Comparison of ENCODE assay signal across 1 cellular context in the genomic region with DNA sequence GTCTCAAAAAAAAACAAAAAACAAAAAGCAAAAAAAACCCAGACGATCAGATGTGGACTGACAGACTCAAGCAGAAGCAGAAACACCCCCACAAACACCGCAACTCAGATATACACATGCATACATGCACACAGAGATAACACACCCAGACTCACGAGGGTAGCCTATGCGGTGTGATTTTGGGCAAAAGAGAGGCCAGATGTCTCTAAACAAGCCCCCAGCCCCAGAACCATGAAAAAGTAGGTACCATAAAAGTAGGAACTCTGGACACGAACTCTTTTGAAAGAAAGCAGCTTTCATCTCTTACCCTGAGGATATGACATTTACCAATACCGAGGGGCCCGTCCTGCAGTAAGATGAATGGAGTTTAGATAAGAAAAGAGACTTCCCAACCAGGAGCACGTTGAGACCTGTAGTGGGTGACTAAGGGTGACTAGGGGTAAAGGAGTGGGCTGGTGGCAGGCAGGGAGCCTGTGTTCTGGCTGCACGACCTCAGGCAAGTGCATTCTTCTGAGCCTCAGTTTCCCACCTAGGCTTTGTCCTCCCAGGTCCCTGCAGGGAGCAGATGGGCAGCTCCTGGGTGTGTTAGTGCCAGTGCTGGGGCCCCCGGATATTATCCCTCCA.
TF ChIP-seq lines count a peak whose summit lies in the region.

No MANE protein-coding gene starts in this region.

TF ChIP-seq in K562, 482 proteins besides CTCF, POLR2A, EP300 and RAD21 (continued from another document and continues in another):
- TF ChIP-seq, protein P1, sequence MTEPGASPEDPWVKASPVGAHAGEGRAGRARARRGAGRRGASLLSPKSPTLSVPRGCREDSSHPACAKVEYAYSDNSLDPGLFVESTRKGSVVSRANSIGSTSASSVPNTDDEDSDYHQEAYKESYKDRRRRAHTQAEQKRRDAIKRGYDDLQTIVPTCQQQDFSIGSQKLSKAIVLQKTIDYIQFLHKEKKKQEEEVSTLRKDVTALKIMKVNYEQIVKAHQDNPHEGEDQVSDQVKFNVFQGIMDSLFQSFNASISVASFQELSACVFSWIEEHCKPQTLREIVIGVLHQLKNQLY (CRISPR knock-in tag; conservative IDR thresholded peaks at IDR 0.05): no peak
- TF ChIP-seq KLF1 (tag; IDR thresholded peaks at IDR 0.05) (no peak), MEIS2 (IDR thresholded peaks at IDR 0.05; ENCODE audit: partially characterized antibody) (peak; percentile 6), CBX1 (IDR thresholded peaks at IDR 0.05; ENCODE audit: low read depth) (no peak), MAFK (IDR thresholded peaks at IDR 0.05; ENCODE audit: low read length) (no peak), THRAP3 (IDR thresholded peaks at IDR 0.05; ENCODE audit: borderline replicate concordance) (no peak), SREBF2 (CRISPR knock-in tag; IDR thresholded peaks at IDR 0.05) (no peak), NCOA4 (IDR thresholded peaks at IDR 0.05; ENCODE audit: partially characterized antibody) (no peak), CBFA2T3 (IDR thresholded peaks at IDR 0.05) (peak; percentile 93), C11orf30 (IDR thresholded peaks at IDR 0.05; ENCODE audit: low read depth) (no peak), ETV5 (CRISPR knock-in tag; IDR thresholded peaks at IDR 0.05; ENCODE audit: low read depth) (no peak), ZNF347 (CRISPR knock-in tag; IDR thresholded peaks at IDR 0.05; ENCODE audit: low read depth) (no peak), MEF2A (IDR thresholded peaks at IDR 0.05; ENCODE audit: control insufficient read depth, low read depth, low read length) (no peak), OTX1 (CRISPR knock-in tag; IDR thresholded peaks at IDR 0.05) (no peak), EHMT2 (IDR thresholded peaks at IDR 0.05) (no peak), FOS (IDR thresholded peaks at IDR 0.05; ENCODE audit: extremely low read depth, insufficient read length) (no peak)
- TF ChIP-seq, protein P2, sequence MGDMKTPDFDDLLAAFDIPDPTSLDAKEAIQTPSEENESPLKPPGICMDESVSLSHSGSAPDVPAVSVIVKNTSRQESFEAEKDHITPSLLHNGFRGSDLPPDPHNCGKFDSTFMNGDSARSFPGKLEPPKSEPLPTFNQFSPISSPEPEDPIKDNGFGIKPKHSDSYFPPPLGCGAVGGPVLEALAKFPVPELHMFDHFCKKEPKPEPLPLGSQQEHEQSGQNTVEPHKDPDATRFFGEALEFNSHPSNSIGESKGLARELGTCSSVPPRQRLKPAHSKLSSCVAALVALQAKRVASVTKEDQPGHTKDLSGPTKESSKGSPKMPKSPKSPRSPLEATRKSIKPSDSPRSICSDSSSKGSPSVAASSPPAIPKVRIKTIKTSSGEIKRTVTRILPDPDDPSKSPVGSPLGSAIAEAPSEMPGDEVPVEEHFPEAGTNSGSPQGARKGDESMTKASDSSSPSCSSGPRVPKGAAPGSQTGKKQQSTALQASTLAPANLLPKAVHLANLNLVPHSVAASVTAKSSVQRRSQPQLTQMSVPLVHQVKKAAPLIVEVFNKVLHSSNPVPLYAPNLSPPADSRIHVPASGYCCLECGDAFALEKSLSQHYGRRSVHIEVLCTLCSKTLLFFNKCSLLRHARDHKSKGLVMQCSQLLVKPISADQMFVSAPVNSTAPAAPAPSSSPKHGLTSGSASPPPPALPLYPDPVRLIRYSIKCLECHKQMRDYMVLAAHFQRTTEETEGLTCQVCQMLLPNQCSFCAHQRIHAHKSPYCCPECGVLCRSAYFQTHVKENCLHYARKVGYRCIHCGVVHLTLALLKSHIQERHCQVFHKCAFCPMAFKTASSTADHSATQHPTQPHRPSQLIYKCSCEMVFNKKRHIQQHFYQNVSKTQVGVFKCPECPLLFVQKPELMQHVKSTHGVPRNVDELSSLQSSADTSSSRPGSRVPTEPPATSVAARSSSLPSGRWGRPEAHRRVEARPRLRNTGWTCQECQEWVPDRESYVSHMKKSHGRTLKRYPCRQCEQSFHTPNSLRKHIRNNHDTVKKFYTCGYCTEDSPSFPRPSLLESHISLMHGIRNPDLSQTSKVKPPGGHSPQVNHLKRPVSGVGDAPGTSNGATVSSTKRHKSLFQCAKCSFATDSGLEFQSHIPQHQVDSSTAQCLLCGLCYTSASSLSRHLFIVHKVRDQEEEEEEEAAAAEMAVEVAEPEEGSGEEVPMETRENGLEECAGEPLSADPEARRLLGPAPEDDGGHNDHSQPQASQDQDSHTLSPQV (IDR thresholded peaks at IDR 0.05): no peak
- TF ChIP-seq, protein P3, sequence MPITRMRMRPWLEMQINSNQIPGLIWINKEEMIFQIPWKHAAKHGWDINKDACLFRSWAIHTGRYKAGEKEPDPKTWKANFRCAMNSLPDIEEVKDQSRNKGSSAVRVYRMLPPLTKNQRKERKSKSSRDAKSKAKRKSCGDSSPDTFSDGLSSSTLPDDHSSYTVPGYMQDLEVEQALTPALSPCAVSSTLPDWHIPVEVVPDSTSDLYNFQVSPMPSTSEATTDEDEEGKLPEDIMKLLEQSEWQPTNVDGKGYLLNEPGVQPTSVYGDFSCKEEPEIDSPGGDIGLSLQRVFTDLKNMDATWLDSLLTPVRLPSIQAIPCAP (CRISPR knock-in tag; IDR thresholded peaks at IDR 0.05; ENCODE audit: borderline replicate concordance): no peak
- TF ChIP-seq, protein P4, sequence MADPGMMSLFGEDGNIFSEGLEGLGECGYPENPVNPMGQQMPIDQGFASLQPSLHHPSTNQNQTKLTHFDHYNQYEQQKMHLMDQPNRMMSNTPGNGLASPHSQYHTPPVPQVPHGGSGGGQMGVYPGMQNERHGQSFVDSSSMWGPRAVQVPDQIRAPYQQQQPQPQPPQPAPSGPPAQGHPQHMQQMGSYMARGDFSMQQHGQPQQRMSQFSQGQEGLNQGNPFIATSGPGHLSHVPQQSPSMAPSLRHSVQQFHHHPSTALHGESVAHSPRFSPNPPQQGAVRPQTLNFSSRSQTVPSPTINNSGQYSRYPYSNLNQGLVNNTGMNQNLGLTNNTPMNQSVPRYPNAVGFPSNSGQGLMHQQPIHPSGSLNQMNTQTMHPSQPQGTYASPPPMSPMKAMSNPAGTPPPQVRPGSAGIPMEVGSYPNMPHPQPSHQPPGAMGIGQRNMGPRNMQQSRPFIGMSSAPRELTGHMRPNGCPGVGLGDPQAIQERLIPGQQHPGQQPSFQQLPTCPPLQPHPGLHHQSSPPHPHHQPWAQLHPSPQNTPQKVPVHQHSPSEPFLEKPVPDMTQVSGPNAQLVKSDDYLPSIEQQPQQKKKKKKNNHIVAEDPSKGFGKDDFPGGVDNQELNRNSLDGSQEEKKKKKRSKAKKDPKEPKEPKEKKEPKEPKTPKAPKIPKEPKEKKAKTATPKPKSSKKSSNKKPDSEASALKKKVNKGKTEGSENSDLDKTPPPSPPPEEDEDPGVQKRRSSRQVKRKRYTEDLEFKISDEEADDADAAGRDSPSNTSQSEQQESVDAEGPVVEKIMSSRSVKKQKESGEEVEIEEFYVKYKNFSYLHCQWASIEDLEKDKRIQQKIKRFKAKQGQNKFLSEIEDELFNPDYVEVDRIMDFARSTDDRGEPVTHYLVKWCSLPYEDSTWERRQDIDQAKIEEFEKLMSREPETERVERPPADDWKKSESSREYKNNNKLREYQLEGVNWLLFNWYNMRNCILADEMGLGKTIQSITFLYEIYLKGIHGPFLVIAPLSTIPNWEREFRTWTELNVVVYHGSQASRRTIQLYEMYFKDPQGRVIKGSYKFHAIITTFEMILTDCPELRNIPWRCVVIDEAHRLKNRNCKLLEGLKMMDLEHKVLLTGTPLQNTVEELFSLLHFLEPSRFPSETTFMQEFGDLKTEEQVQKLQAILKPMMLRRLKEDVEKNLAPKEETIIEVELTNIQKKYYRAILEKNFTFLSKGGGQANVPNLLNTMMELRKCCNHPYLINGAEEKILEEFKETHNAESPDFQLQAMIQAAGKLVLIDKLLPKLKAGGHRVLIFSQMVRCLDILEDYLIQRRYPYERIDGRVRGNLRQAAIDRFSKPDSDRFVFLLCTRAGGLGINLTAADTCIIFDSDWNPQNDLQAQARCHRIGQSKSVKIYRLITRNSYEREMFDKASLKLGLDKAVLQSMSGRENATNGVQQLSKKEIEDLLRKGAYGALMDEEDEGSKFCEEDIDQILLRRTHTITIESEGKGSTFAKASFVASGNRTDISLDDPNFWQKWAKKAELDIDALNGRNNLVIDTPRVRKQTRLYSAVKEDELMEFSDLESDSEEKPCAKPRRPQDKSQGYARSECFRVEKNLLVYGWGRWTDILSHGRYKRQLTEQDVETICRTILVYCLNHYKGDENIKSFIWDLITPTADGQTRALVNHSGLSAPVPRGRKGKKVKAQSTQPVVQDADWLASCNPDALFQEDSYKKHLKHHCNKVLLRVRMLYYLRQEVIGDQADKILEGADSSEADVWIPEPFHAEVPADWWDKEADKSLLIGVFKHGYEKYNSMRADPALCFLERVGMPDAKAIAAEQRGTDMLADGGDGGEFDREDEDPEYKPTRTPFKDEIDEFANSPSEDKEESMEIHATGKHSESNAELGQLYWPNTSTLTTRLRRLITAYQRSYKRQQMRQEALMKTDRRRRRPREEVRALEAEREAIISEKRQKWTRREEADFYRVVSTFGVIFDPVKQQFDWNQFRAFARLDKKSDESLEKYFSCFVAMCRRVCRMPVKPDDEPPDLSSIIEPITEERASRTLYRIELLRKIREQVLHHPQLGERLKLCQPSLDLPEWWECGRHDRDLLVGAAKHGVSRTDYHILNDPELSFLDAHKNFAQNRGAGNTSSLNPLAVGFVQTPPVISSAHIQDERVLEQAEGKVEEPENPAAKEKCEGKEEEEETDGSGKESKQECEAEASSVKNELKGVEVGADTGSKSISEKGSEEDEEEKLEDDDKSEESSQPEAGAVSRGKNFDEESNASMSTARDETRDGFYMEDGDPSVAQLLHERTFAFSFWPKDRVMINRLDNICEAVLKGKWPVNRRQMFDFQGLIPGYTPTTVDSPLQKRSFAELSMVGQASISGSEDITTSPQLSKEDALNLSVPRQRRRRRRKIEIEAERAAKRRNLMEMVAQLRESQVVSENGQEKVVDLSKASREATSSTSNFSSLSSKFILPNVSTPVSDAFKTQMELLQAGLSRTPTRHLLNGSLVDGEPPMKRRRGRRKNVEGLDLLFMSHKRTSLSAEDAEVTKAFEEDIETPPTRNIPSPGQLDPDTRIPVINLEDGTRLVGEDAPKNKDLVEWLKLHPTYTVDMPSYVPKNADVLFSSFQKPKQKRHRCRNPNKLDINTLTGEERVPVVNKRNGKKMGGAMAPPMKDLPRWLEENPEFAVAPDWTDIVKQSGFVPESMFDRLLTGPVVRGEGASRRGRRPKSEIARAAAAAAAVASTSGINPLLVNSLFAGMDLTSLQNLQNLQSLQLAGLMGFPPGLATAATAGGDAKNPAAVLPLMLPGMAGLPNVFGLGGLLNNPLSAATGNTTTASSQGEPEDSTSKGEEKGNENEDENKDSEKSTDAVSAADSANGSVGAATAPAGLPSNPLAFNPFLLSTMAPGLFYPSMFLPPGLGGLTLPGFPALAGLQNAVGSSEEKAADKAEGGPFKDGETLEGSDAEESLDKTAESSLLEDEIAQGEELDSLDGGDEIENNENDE (IDR thresholded peaks at IDR 0.05; ENCODE audit: low read depth, low read length): no peak
- TF ChIP-seq, protein P5, sequence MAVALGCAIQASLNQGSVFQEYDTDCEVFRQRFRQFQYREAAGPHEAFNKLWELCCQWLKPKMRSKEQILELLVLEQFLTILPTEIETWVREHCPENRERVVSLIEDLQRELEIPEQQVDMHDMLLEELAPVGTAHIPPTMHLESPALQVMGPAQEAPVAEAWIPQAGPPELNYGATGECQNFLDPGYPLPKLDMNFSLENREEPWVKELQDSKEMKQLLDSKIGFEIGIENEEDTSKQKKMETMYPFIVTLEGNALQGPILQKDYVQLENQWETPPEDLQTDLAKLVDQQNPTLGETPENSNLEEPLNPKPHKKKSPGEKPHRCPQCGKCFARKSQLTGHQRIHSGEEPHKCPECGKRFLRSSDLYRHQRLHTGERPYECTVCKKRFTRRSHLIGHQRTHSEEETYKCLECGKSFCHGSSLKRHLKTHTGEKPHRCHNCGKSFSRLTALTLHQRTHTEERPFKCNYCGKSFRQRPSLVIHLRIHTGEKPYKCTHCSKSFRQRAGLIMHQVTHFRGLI (CRISPR knock-in tag; IDR thresholded peaks at IDR 0.05): no peak
- TF ChIP-seq, protein P6, sequence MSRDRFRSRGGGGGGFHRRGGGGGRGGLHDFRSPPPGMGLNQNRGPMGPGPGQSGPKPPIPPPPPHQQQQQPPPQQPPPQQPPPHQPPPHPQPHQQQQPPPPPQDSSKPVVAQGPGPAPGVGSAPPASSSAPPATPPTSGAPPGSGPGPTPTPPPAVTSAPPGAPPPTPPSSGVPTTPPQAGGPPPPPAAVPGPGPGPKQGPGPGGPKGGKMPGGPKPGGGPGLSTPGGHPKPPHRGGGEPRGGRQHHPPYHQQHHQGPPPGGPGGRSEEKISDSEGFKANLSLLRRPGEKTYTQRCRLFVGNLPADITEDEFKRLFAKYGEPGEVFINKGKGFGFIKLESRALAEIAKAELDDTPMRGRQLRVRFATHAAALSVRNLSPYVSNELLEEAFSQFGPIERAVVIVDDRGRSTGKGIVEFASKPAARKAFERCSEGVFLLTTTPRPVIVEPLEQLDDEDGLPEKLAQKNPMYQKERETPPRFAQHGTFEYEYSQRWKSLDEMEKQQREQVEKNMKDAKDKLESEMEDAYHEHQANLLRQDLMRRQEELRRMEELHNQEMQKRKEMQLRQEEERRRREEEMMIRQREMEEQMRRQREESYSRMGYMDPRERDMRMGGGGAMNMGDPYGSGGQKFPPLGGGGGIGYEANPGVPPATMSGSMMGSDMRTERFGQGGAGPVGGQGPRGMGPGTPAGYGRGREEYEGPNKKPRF (IDR thresholded peaks at IDR 0.05; ENCODE audit: low read depth, low read length): no peak
- TF ChIP-seq, protein P7, sequence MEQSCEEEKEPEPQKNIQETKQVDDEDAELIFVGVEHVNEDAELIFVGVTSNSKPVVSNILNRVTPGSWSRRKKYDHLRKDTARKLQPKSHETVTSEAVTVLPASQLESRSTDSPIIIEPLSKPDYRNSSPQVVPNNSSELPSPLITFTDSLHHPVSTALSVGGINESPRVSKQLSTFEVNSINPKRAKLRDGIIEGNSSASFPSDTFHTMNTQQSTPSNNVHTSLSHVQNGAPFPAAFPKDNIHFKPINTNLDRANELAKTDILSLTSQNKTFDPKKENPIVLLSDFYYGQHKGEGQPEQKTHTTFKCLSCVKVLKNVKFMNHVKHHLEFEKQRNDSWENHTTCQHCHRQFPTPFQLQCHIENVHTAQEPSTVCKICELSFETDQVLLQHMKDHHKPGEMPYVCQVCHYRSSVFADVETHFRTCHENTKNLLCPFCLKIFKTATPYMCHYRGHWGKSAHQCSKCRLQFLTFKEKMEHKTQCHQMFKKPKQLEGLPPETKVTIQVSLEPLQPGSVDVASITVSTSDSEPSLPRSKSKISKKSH (CRISPR knock-in tag; IDR thresholded peaks at IDR 0.05): no peak
- TF ChIP-seq, protein P8, sequence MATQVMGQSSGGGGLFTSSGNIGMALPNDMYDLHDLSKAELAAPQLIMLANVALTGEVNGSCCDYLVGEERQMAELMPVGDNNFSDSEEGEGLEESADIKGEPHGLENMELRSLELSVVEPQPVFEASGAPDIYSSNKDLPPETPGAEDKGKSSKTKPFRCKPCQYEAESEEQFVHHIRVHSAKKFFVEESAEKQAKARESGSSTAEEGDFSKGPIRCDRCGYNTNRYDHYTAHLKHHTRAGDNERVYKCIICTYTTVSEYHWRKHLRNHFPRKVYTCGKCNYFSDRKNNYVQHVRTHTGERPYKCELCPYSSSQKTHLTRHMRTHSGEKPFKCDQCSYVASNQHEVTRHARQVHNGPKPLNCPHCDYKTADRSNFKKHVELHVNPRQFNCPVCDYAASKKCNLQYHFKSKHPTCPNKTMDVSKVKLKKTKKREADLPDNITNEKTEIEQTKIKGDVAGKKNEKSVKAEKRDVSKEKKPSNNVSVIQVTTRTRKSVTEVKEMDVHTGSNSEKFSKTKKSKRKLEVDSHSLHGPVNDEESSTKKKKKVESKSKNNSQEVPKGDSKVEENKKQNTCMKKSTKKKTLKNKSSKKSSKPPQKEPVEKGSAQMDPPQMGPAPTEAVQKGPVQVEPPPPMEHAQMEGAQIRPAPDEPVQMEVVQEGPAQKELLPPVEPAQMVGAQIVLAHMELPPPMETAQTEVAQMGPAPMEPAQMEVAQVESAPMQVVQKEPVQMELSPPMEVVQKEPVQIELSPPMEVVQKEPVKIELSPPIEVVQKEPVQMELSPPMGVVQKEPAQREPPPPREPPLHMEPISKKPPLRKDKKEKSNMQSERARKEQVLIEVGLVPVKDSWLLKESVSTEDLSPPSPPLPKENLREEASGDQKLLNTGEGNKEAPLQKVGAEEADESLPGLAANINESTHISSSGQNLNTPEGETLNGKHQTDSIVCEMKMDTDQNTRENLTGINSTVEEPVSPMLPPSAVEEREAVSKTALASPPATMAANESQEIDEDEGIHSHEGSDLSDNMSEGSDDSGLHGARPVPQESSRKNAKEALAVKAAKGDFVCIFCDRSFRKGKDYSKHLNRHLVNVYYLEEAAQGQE (CRISPR knock-in tag; IDR thresholded peaks at IDR 0.05; ENCODE audit: low read depth): no peak
